Comparison of ENCODE assay signal across 18 cellular contexts in genomic region chr18:4813708-4814107, GRCh38.
"Had no signal": no experiment of that assay in that cellular context is flagged by ENCODE, and none has a peak within 500 bp of the region (broad histone marks: within the 10 kb centered on the region; RNA-seq: fewer than 3 reads in every experiment).

No MANE protein-coding gene starts in this region.

- H3K27ac Mint-ChIP-seq: dendritic cell treated with granulocyte-macrophage colony-stimulating factor and Interleukin-4, amounts not matched to agents 40 ng/mL and 50 ng/mL, for 4 days; effector memory CD8-positive, alpha-beta T cell; naive thymus-derived CD4-positive, alpha-beta T cell had no signal

- H3K27me3 Mint-ChIP-seq: dendritic cell treated with granulocyte-macrophage colony-stimulating factor and Interleukin-4, amounts not matched to agents 40 ng/mL and 50 ng/mL, for 4 days; effector memory CD8-positive, alpha-beta T cell; naive thymus-derived CD4-positive, alpha-beta T cell had no signal

- H3K4me1 ChIP-seq: colonic mucosa, esophagus muscularis mucosa, foreskin keratinocyte, gastroesophageal sphincter, heart left ventricle, left lung, lower lobe of right lung had no signal

- H3K36me3 Mint-ChIP-seq: naive thymus-derived CD4-positive, alpha-beta T cell had no signal

- H3K9me3 ChIP-seq: gastroesophageal sphincter, lower lobe of right lung had no signal

- H2AFZ ChIP-seq: hepatocyte had no signal

- H3K4me2 ChIP-seq: hepatocyte had no signal

- H3K4me3 Mint-ChIP-seq: dendritic cell treated with granulocyte-macrophage colony-stimulating factor and Interleukin-4, amounts not matched to agents 40 ng/mL and 50 ng/mL, for 4 days; effector memory CD8-positive, alpha-beta T cell; naive thymus-derived CD4-positive, alpha-beta T cell had no signal

- H3K27me3 ChIP-seq: colonic mucosa, esophagus muscularis mucosa, foreskin keratinocyte, gastroesophageal sphincter, heart left ventricle, hepatocyte, left lung had no signal

- H3K79me2 ChIP-seq: hepatocyte had no signal

- H3K4me1 Mint-ChIP-seq: naive thymus-derived CD4-positive, alpha-beta T cell had no signal

- H3K36me3 ChIP-seq: colonic mucosa, esophagus muscularis mucosa, gastroesophageal sphincter, heart left ventricle, left lung, lower lobe of right lung had no signal

- ATAC-seq: effector memory CD8-positive, alpha-beta T cell; foreskin keratinocyte; gastroesophageal sphincter; heart left ventricle; left cardiac atrium; left lung; left ventricle myocardium superior; lower lobe of right lung; naive thymus-derived CD4-positive, alpha-beta T cell had no signal

- H3K4me3 ChIP-seq: colonic mucosa, esophagus muscularis mucosa, gastroesophageal sphincter, heart left ventricle, hepatocyte, left lung, lower lobe of right lung had no signal

- DNase-seq: colonic mucosa; cortex of kidney; effector CD8-positive, alpha-beta T cell; effector memory CD8-positive, alpha-beta T cell; foreskin keratinocyte; heart left ventricle; hypothalamus; left cardiac atrium; left lung; left ventricle myocardium superior; lower lobe of right lung; mesenchymal stem cell; midbrain; naive thymus-derived CD4-positive, alpha-beta T cell had no signal

- H3K27ac ChIP-seq: colonic mucosa, esophagus muscularis mucosa, foreskin keratinocyte, gastroesophageal sphincter, heart left ventricle, hepatocyte, left lung, lower lobe of right lung had no signal
